ENCODE assay signal across 22 cellular contexts in the genomic region with DNA sequence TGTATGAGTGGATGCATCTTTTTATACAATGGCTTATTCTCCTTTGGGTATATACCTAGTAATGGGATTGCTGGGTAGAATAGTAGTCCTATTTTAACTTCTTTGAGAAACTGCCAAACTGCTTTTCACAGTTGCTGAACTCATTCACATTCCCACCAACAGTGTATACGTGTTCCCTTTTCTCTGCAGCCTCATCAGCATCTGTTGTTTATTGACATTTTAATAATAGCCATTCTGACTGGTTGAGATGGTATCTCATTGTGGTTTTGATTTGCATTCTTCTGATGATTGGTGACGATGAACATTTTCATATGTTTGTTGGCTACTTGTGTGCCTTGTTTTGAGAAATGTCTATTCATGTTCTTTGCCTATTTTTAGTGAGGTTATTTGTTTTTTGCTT.
A peak's percentile ranks its signal among the peaks of the same experiment; 100 is the strongest.
DNase-seq lines count a peak whose midpoint lies in the region; ATAC-seq, FAIRE-seq and TF ChIP-seq lines count a peak whose summit lies in the region.
"Had no signal": no experiment of that assay in that cellular context is flagged by ENCODE, and none has a peak within 500 bp of the region (broad histone marks: within the 10 kb centered on the region; RNA-seq: fewer than 3 reads in every experiment).

No MANE protein-coding gene starts in this region.

- H3K9me3 ChIP-seq in astrocyte (ENCODE audit: insufficient read depth, low read depth, low read length) (no peaks in the 10 kb centered on the region), tibial nerve (no peaks in the 10 kb centered on the region), right lobe of liver (no peaks in the 10 kb centered on the region)
- H3K9me3 ChIP-seq: Caco-2 had no signal

- H3K36me3 ChIP-seq in astrocyte (ENCODE audit: insufficient read depth, low read length) (no peaks in the 10 kb centered on the region), tibial nerve (no peaks in the 10 kb centered on the region), right lobe of liver (no peaks in the 10 kb centered on the region)
- H3K36me3 ChIP-seq: cardiac muscle cell had no signal

- no peaks in the 10 kb centered on the region for H3K36me3 Mint-ChIP-seq in astrocyte (ENCODE audit: low read depth, unreplicated experiment)
- H3K36me3 Mint-ChIP-seq: activated naive CD8-positive, alpha-beta T cell treated with anti-CD3 and anti-CD28 coated beads for 36 hours; naive thymus-derived CD8-positive, alpha-beta T cell had no signal

- ATAC-seq in right lobe of liver = no peak
- ATAC-seq: activated CD8-positive, alpha-beta T cell treated with anti-CD3 and anti-CD28 coated beads, Interleukin-2, amount 10 ng/mL, durations not matched to agents 7 days and 5 days; HepG2; naive thymus-derived CD8-positive, alpha-beta T cell had no signal

- H3K79me2 ChIP-seq in astrocyte (ENCODE audit: insufficient read depth, low read length) = no peaks in the 10 kb centered on the region

- H3K4me1 Mint-ChIP-seq in astrocyte (ENCODE audit: low read depth, unreplicated experiment) = no peaks in the 10 kb centered on the region
- H3K4me1 Mint-ChIP-seq: activated naive CD8-positive, alpha-beta T cell treated with anti-CD3 and anti-CD28 coated beads for 36 hours; naive thymus-derived CD8-positive, alpha-beta T cell had no signal

- intact Hi-C loops in right lobe of liver (cut with DNase I) = no loop called here

- DNase-seq in EL = peak; percentile 78
- DNase-seq in NCI-H1048 (lab: John Stamatoyannopoulos, UW) = peak; percentile 17
- DNase-seq in astrocyte (ENCODE audit: low read depth) = peak; percentile 72
- DNase-seq in myocyte (ENCODE audit: low read depth) = peak; percentile 85
- DNase-seq in nucleus accumbens (lab: John Stamatoyannopoulos, UW) = no peak
- DNase-seq in NCI-H1417 (lab: John Stamatoyannopoulos, UW) = no peak
- DNase-seq in tibial nerve (ENCODE audit: low spot score in 2 of 2) = no peak
- DNase-seq in right lobe of liver = no peak
- DNase-seq: activated CD4-positive, CD25-positive, alpha-beta regulatory T cell; activated CD8-positive, alpha-beta T cell treated with anti-CD3 and anti-CD28 coated beads, Interleukin-2, amount 10 ng/mL, durations not matched to agents 7 days and 5 days; activated naive CD8-positive, alpha-beta T cell treated with anti-CD3 and anti-CD28 coated beads for 36 hours; activated T-cell treated with anti-CD3 and anti-CD28 coated beads, Interleukin-2, amount 50 U/mL, for 48 hours; Caco-2; hippocampal formation; naive thymus-derived CD8-positive, alpha-beta T cell; SIG-M5; stimulated activated CD4-positive, alpha-beta T cell treated with anti-CD3 and anti-CD28 coated beads, Interleukin-2, amount 100 ng/mL, for 48 hours; T-helper 2 cell had no signal

- H3K4me1 ChIP-seq in astrocyte (ENCODE audit: insufficient read depth, low read length) = no peaks in the 10 kb centered on the region
- no peaks in the 10 kb centered on the region for H3K4me1 ChIP-seq in tibial nerve
- H3K4me1 ChIP-seq in right lobe of liver = no peaks in the 10 kb centered on the region
- H3K4me1 ChIP-seq: Caco-2 had no signal

- no peaks in the 10 kb centered on the region for H3K27me3 Mint-ChIP-seq in astrocyte (ENCODE audit: low read depth, unreplicated experiment)
- H3K27me3 Mint-ChIP-seq: activated naive CD8-positive, alpha-beta T cell treated with anti-CD3 and anti-CD28 coated beads for 36 hours; naive thymus-derived CD8-positive, alpha-beta T cell had no signal

- TF ChIP-seq EP300 in tibial nerve (IDR thresholded peaks at IDR 0.05) = no peak

- H3K27ac ChIP-seq in astrocyte (ENCODE audit: low read depth, low read length) (peak overlapping the region; percentile 48), tibial nerve (no peak overlapping the region), right lobe of liver (no peak overlapping the region)
- H3K27ac ChIP-seq: cardiac muscle cell had no signal

- H3K4me3 ChIP-seq in astrocyte (ENCODE audit: insufficient read depth, low read depth, low read length) = no peak overlapping the region
- no peak overlapping the region for H3K4me3 ChIP-seq in tibial nerve
- H3K4me3 ChIP-seq in right lobe of liver = no peak overlapping the region
- H3K4me3 ChIP-seq: cardiac muscle cell had no signal

- FAIRE-seq in astrocyte (lab: Jason Lieb, UNC) = no peak
- FAIRE-seq: HepG2, keratinocyte, urothelium cell line had no signal

- WGBS in tibial nerve, 2 donors = 32 to 37% methylated on average over 2 of the region's 2 CpGs
- 48% methylated on average over 2 of the region's 2 CpGs for WGBS in right lobe of liver (ENCODE audit: insufficient coverage, low coverage, low lambda C conversion rate, missing lambda C conversion rate)

- no peaks in the 10 kb centered on the region for H3K9me3 Mint-ChIP-seq in astrocyte (ENCODE audit: unreplicated experiment)

- TF ChIP-seq POLR2A in tibial nerve (IDR thresholded peaks at IDR 0.05) = no peak
- TF ChIP-seq POLR2A in right lobe of liver (IDR thresholded peaks at IDR 0.05) = no peak

- no peak overlapping the region for H3K4me3 Mint-ChIP-seq in astrocyte (ENCODE audit: unreplicated experiment)
- H3K4me3 Mint-ChIP-seq: activated CD8-positive, alpha-beta T cell treated with anti-CD3 and anti-CD28 coated beads, Interleukin-2, amount 10 ng/mL, durations not matched to agents 7 days and 5 days; activated naive CD8-positive, alpha-beta T cell treated with anti-CD3 and anti-CD28 coated beads for 36 hours; naive thymus-derived CD8-positive, alpha-beta T cell had no signal

- H3K9ac ChIP-seq in astrocyte (ENCODE audit: low read length) = no peak overlapping the region

- H4K20me1 ChIP-seq in astrocyte (ENCODE audit: insufficient read depth, low read length) = no peaks in the 10 kb centered on the region

- H3K27me3 ChIP-seq in astrocyte (ENCODE audit: insufficient read depth, low read length) (no peaks in the 10 kb centered on the region), tibial nerve (no peaks in the 10 kb centered on the region), right lobe of liver (no peaks in the 10 kb centered on the region)
- H3K27me3 ChIP-seq: cardiac muscle cell had no signal

- H3K27ac Mint-ChIP-seq in astrocyte (ENCODE audit: unreplicated experiment) = no peak overlapping the region
- H3K27ac Mint-ChIP-seq: activated CD8-positive, alpha-beta T cell treated with anti-CD3 and anti-CD28 coated beads, Interleukin-2, amount 10 ng/mL, durations not matched to agents 7 days and 5 days; activated naive CD8-positive, alpha-beta T cell treated with anti-CD3 and anti-CD28 coated beads for 36 hours; naive thymus-derived CD8-positive, alpha-beta T cell had no signal

- H3K4me2 ChIP-seq in astrocyte (ENCODE audit: low read length) = peak overlapping the region; percentile 5

- H2AFZ ChIP-seq in astrocyte (ENCODE audit: low read depth, low read length) = no peak overlapping the region

- TF ChIP-seq CTCF in astrocyte (IDR thresholded peaks at IDR 0.05; ENCODE audit: insufficient read depth, low read depth, low read length) = no peak
- TF ChIP-seq CTCF in tibial nerve (IDR thresholded peaks at IDR 0.05) = no peak
- TF ChIP-seq CTCF in right lobe of liver (IDR thresholded peaks at IDR 0.05) = no peak

Comparison
In these comparisons a context has a peak if more than half of its experiments do, and no peak if none do; other contexts are left out.
1. DNase-seq: peak in EL (single experiment), NCI-H1048 (single experiment), astrocyte (single experiment) and myocyte (single experiment); none in nucleus accumbens (0 of 56), NCI-H1417 (0 of 3), tibial nerve (0 of 2) and right lobe of liver (0 of 3).